17 cellular contexts compared by ENCODE assay signal in genomic region chr14:68032154-68032553, GRCh38.
DNase-seq lines count a peak whose midpoint lies in the region; ATAC-seq and TF ChIP-seq lines count a peak whose summit lies in the region.
"Had no signal": no experiment of that assay in that cellular context is flagged by ENCODE, and none has a peak within 500 bp of the region (broad histone marks: within the 10 kb centered on the region; RNA-seq: fewer than 3 reads in every experiment).

No MANE protein-coding gene starts in this region.

- H3K4me1 ChIP-seq in left ventricle myocardium inferior (peaks cover 18% of the 10 kb centered on the region), tibial artery (peaks cover 0 to 49% (median 13%) of the 10 kb centered on the region in 4 donors)
- H3K4me1 ChIP-seq: BLaER1, Caco-2, HAP-1 had no signal

- H3K9me3 ChIP-seq in left ventricle myocardium inferior (replicated peaks) (peaks cover 15% of the 10 kb centered on the region), tibial artery (no peaks in the 10 kb centered on the region)
- H3K9me3 ChIP-seq: Caco-2 had no signal

- H3K27me3 ChIP-seq in left ventricle myocardium inferior (ENCODE audit: low read depth) (no peaks in the 10 kb centered on the region), tibial artery (no peaks in the 10 kb centered on the region)
- H3K27me3 ChIP-seq: BLaER1 had no signal

- intact Hi-C loops in left ventricle myocardium inferior (cut with micrococcal nuclease), result no loop called here
- intact Hi-C loops in Right ventricle myocardium inferior (cut with DNase I), result no loop called here
- intact Hi-C loops in tibial artery (cut with DNase I; ENCODE audit: low total_unique reads), result no loop called here

- ATAC-seq in Right ventricle myocardium inferior, result no peak
- ATAC-seq: CD8-positive, alpha-beta T cell had no signal

- DNase-seq in left ventricle myocardium inferior, result no peak
- DNase-seq in Right ventricle myocardium inferior (ENCODE audit: missing footprints), result no peak
- DNase-seq in coronary artery (ENCODE audit: low spot score), result no peak
- DNase-seq in tibial artery, result no peak
- no peak for DNase-seq in NCI-H2227 (lab: John Stamatoyannopoulos, UW; ENCODE audit: unreplicated experiment)
- no peak for DNase-seq in epidermal melanocyte (ENCODE audit: insufficient read length, low spot score)
- DNase-seq: Caco-2; CD4-positive, CD25-positive, alpha-beta regulatory T cell; CD8-positive, alpha-beta T cell; DMS153; DND-41; GOT3; HFFc6 had no signal

- no peak overlapping the region for H3K4me3 ChIP-seq in left ventricle myocardium inferior
- no peak overlapping the region for H3K4me3 ChIP-seq in coronary artery
- no peak overlapping the region for H3K4me3 ChIP-seq in tibial artery
- H3K4me3 ChIP-seq: BLaER1, HAP-1 had no signal

- H3K27ac ChIP-seq in left ventricle myocardium inferior (replicated peaks) (peak overlapping the region; percentile 51), coronary artery (peak overlapping the region; percentile 41 to 42), tibial artery (peak overlapping the region; percentile 54 to 83)
- H3K27ac ChIP-seq: 22Rv1, BLaER1, C4-2B had no signal

- TF ChIP-seq CTCF in left ventricle myocardium inferior (IDR thresholded peaks at IDR 0.05; ENCODE audit: borderline replicate concordance) (no peak), coronary artery (IDR thresholded peaks at IDR 0.05) (no peak), tibial artery (IDR thresholded peaks at IDR 0.05) (no peak)

- H3K36me3 ChIP-seq in left ventricle myocardium inferior (no peaks in the 10 kb centered on the region), tibial artery (no peaks in the 10 kb centered on the region)
- H3K36me3 ChIP-seq: BLaER1, HAP-1 had no signal
